Comparison of ENCODE assay signal across 20 cellular contexts in the genomic region with DNA sequence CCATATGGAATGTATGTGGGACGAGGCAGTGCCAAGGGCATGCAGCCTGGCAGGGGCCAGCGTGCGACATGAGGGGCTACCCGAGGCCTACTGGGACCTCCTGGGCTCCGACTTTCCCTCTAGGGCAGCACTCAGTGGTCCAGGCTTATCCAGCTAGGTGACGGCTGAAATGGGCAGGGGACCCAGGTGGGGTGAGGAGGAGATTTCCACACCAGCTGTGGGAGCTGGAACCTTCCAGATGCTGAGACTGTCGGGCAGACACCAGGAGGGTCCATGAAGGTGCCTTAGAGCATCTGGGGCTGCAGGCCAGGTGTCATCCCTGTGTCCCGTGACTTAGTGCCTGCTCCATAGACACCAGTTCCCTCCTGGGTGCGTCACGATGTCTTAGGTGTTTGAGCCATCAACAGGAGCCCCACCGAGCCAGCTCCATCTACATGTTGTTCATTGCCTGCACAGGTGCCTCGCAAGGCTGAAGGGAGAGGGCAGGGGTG. TPM values are rescaled to one million over a fixed set of nuclear protein-coding genes. Genes with fewer than 3 reads are reported as not detected.
DNase-seq lines count a peak whose midpoint lies in the region; ATAC-seq and TF ChIP-seq lines count a peak whose summit lies in the region.
"Had no signal": no experiment of that assay in that cellular context is flagged by ENCODE, and none has a peak within 500 bp of the region (broad histone marks: within the 10 kb centered on the region; RNA-seq: fewer than 3 reads in every experiment).

No MANE protein-coding gene starts in this region.

- no peaks in the 10 kb centered on the region for H3K4me1 Mint-ChIP-seq in GM23338

- no peaks in the 10 kb centered on the region for H3K9me3 Mint-ChIP-seq in GM23338

- H3K9ac ChIP-seq in Karpas-422 (ENCODE audit: low read length) = no peak overlapping the region

- no peaks in the 10 kb centered on the region for H3F3A ChIP-seq in GM23338 (replicated peaks; ENCODE audit: low read depth)

- peaks cover 27% of the 10 kb centered on the region for H3K36me3 Mint-ChIP-seq in GM23338 (ENCODE audit: low read depth)

- no peak overlapping the region for H2AFZ ChIP-seq in Karpas-422 (ENCODE audit: low read length)
- no peak overlapping the region for H2AFZ ChIP-seq in GM23338
- H2AFZ ChIP-seq: PC-9 had no signal

- no peak overlapping the region for H3K27ac Mint-ChIP-seq in GM23338
- H3K27ac Mint-ChIP-seq: CD4-positive, CD25-positive, alpha-beta regulatory T cell; HFFc6 had no signal

- H3K9me3 ChIP-seq in Karpas-422 (ENCODE audit: low read length) = no peaks in the 10 kb centered on the region
- H3K9me3 ChIP-seq: Caco-2 had no signal

- no peak for TF ChIP-seq CTCF in GM23338 (conservative IDR thresholded peaks at IDR 0.05; ENCODE audit: low read depth in 2 of 2)

- H3K4me1 ChIP-seq in Karpas-422 (ENCODE audit: low read length) (no peaks in the 10 kb centered on the region), GM23338 (ENCODE audit: insufficient read depth) (no peaks in the 10 kb centered on the region)
- H3K4me1 ChIP-seq: Caco-2 had no signal

- no peak overlapping the region for H3K4me3 Mint-ChIP-seq in GM23338
- H3K4me3 Mint-ChIP-seq: CD4-positive, CD25-positive, alpha-beta regulatory T cell; HFFc6 had no signal

- no peaks in the 10 kb centered on the region for H4K20me1 ChIP-seq in Karpas-422 (ENCODE audit: insufficient read depth, low read depth, low read length)
- no peaks in the 10 kb centered on the region; the same call in 1 of the 2 replicates for H4K20me1 ChIP-seq in GM23338 (replicated peaks; ENCODE audit: insufficient read depth)

- H3K4me2 ChIP-seq in Karpas-422 (ENCODE audit: low read depth, low read length, poor library complexity, severe bottlenecking) (no peak overlapping the region), GM23338 (no peak overlapping the region)
- H3K4me2 ChIP-seq: PC-9 had no signal

- DNase-seq in 8988T = peak; percentile 29
- DNase-seq in H7 = peak; percentile 37
- peak; percentile 5 for DNase-seq in iPS-NIHi11 (ENCODE audit: low spot score)
- peak; percentile 43 for DNase-seq in sciatic nerve (ENCODE audit: low spot score)
- DNase-seq in Karpas-422 = no peak
- no peak for DNase-seq in GM23338 (ENCODE audit: low spot score)
- DNase-seq: Caco-2; CD4-positive, CD25-positive, alpha-beta regulatory T cell; DMS79; GOT3; HFFc6; KG1; NCI-H1048; NCI-H1436 treated with DMSO at 0.1 percent for 48 hours; NCI-H2029 treated with DMSO at 0.1 percent for 48 hours; NCI-H510A; NCI-H774; PC-9 had no signal

- H3K27me3 Mint-ChIP-seq in GM23338 (ENCODE audit: insufficient read depth, low read depth, poor library complexity) = peaks cover 4% of the 10 kb centered on the region
- H3K27me3 Mint-ChIP-seq: CD4-positive, CD25-positive, alpha-beta regulatory T cell had no signal

- H3K36me3 ChIP-seq in H7 (replicated peaks; ENCODE audit: control insufficient read depth, insufficient read depth, low read length) (no peaks in the 10 kb centered on the region), Karpas-422 (ENCODE audit: insufficient read depth, low read length) (peaks cover 6% of the 10 kb centered on the region; the same call in 1 of the 2 replicates), GM23338 (ENCODE audit: insufficient read depth) (no peaks in the 10 kb centered on the region)

- H3K79me2 ChIP-seq in Karpas-422 (ENCODE audit: low read length) (peaks cover 4% of the 10 kb centered on the region; the same call in 1 of the 2 replicates), GM23338 (replicated peaks; ENCODE audit: insufficient read depth) (no peaks in the 10 kb centered on the region)

- H3K27me3 ChIP-seq in H7 (ENCODE audit: control insufficient read depth, insufficient read depth, low read length) = no peaks in the 10 kb centered on the region
- no peaks in the 10 kb centered on the region for H3K27me3 ChIP-seq in Karpas-422 (ENCODE audit: low read length)
- no peaks in the 10 kb centered on the region for H3K27me3 ChIP-seq in GM23338 (ENCODE audit: insufficient read depth)

- no peaks in the 10 kb centered on the region for H3K9me2 ChIP-seq in Karpas-422 (replicated peaks; ENCODE audit: insufficient read depth, low read length)
- no peaks in the 10 kb centered on the region for H3K9me2 ChIP-seq in GM23338 (ENCODE audit: insufficient read depth)

- H3K27ac ChIP-seq in Karpas-422 (ENCODE audit: low read length) (no peak overlapping the region), GM23338 (ENCODE audit: low read depth) (no peak overlapping the region)
- H3K27ac ChIP-seq: PC-9 had no signal

- intact Hi-C loops in sciatic nerve (cut with DNase I) = no loop called here

- H3K4me3 ChIP-seq in H7 (ENCODE audit: insufficient read depth, low read depth, low read length) (no peak overlapping the region), Karpas-422 (ENCODE audit: low read length) (no peak overlapping the region), GM23338 (no peak overlapping the region)
- H3K4me3 ChIP-seq: PC-9 had no signal

- no peak for ATAC-seq in sciatic nerve
- ATAC-seq in HG03095 (IDR thresholded peaks at IDR 0.05; ENCODE audit: unreplicated experiment) = no peak
- ATAC-seq in GM23338 = no peak
- ATAC-seq: HepG2 had no signal

TF ChIP-seq in GM23338, 12 proteins besides CTCF, POLR2A, EP300 and RAD21 (continues in another document):
- TF ChIP-seq NANOG (IDR thresholded peaks at IDR 0.05; ENCODE audit: borderline replicate concordance) (no peak), EZH2 (IDR thresholded peaks at IDR 0.05; ENCODE audit: low read depth, unreplicated experiment) (no peak), JUNB (IDR thresholded peaks at IDR 0.05; ENCODE audit: unreplicated experiment) (no peak), ZNF114 (CRISPR knock-in tag; IDR thresholded peaks at IDR 0.05) (no peak), POLR2AphosphoS5 (IDR thresholded peaks at IDR 0.05; ENCODE audit: low read depth) (no peak), CREB1 (CRISPR knock-in tag; IDR thresholded peaks at IDR 0.05; ENCODE audit: low read depth) (no peak), EZH2phosphoT487 (IDR thresholded peaks at IDR 0.05; ENCODE audit: unreplicated experiment) (no peak), REST (IDR thresholded peaks at IDR 0.05; ENCODE audit: unreplicated experiment) (no peak), STAT1 (IDR thresholded peaks at IDR 0.05; ENCODE audit: unreplicated experiment) (no peak)
- TF ChIP-seq, protein P1, sequence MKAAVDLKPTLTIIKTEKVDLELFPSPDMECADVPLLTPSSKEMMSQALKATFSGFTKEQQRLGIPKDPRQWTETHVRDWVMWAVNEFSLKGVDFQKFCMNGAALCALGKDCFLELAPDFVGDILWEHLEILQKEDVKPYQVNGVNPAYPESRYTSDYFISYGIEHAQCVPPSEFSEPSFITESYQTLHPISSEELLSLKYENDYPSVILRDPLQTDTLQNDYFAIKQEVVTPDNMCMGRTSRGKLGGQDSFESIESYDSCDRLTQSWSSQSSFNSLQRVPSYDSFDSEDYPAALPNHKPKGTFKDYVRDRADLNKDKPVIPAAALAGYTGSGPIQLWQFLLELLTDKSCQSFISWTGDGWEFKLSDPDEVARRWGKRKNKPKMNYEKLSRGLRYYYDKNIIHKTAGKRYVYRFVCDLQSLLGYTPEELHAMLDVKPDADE (IDR thresholded peaks at IDR 0.05) = no peak

RNA-seq across cellular contexts. Expression of gene ZNF316, which starts 13.4 kb away (rescaled TPM):
- 7.6 and 10.0 TPM in 2 replicates for total RNA-seq in H7 (2014; rRNA removed; shearing (Covaris generic))
- 37.5 TPM for total RNA-seq in sciatic nerve
- 9.1 and 20.3 TPM in 2 replicates for total RNA-seq in Karpas-422 (2014; rRNA removed; shearing (Covaris generic); ENCODE audit: low replicate concordance)
- total RNA-seq in GM23338 (2014; rRNA removed; shearing (Covaris generic)) = 13.2 and 17.4 TPM in 2 replicates
- polyA plus RNA-seq in GM23338 (2016; fragmentation: Nextera tagmentation; extraction: Ambion mirVana) = 1.1 and 1.2 TPM in 2 replicates

RNA-seq across cellular contexts. Expression of gene ZNF853, which starts 35.2 kb away (rescaled TPM):
- 6.4 and 6.5 TPM in 2 replicates for total RNA-seq in H7 (2014; rRNA removed; shearing (Covaris generic))
- 8.7 TPM for total RNA-seq in sciatic nerve
- 0.04 TPM in 1 of 2 replicates, not detected in the other for total RNA-seq in Karpas-422 (2014; rRNA removed; shearing (Covaris generic); ENCODE audit: low replicate concordance)
- 8.9 and 9.8 TPM in 2 replicates for total RNA-seq in GM23338 (2014; rRNA removed; shearing (Covaris generic))
- polyA plus RNA-seq in GM23338 (2016; fragmentation: Nextera tagmentation; extraction: Ambion mirVana) = 0.32 and 0.78 TPM in 2 replicates

RNA-seq across cellular contexts. Expression of gene ZNF12, which starts 56.2 kb away (rescaled TPM):
- total RNA-seq in H7 (2014; rRNA removed; shearing (Covaris generic)) = 13.8 and 16.7 TPM in 2 replicates
- 25.5 TPM for total RNA-seq in sciatic nerve
- total RNA-seq in Karpas-422 (2014; rRNA removed; shearing (Covaris generic); ENCODE audit: low replicate concordance) = 29.0 and 34.4 TPM in 2 replicates
- 16.9 and 17.8 TPM in 2 replicates for total RNA-seq in GM23338 (2014; rRNA removed; shearing (Covaris generic))
- polyA plus RNA-seq in GM23338 (2016; fragmentation: Nextera tagmentation; extraction: Ambion mirVana) = 8.5 and 9.6 TPM in 2 replicates

Comparison
In these comparisons a context has a peak if more than half of its experiments do, and no peak if none do; other contexts are left out.
1. DNase-seq: peak in 8988T (single experiment), H7 (single experiment), iPS-NIHi11 (single experiment) and sciatic nerve (single experiment); none in Karpas-422 (single experiment) and GM23338 (single experiment).